In genomic region chr3:197021231-197021630, GRCh38 we compare ENCODE assay signal across 19 cellular contexts. TPM values are rescaled to one million over a fixed set of nuclear protein-coding genes. Genes with fewer than 3 reads are reported as not detected.
DNase-seq lines count a peak whose midpoint lies in the region; ATAC-seq, FAIRE-seq and TF ChIP-seq lines count a peak whose summit lies in the region.
"Had no signal": no experiment of that assay in that cellular context is flagged by ENCODE, and none has a peak within 500 bp of the region (broad histone marks: within the 10 kb centered on the region; RNA-seq: fewer than 3 reads in every experiment).

No MANE protein-coding gene starts in this region.

- no peaks in the 10 kb centered on the region for H3K27me3 ChIP-seq in HepG2 (ENCODE audit: control insufficient read depth in 1 of 2, insufficient read depth in 2 of 2, low read length in 2 of 2)
- H3K27me3 ChIP-seq in right lobe of liver = no peaks in the 10 kb centered on the region
- H3K27me3 ChIP-seq in RWPE2 (ENCODE audit: insufficient read depth, poor library complexity, severe bottlenecking) = no peaks in the 10 kb centered on the region
- H3K27me3 ChIP-seq: upper lobe of right lung had no signal

- H3K79me2 ChIP-seq in HepG2 (ENCODE audit: insufficient read depth, low read length) = no peaks in the 10 kb centered on the region

- DNase-seq in HepG2 (ENCODE audit: low spot score) (no peak), right lobe of liver (no peak), RWPE2 (ENCODE audit: low spot score) (peak; percentile 54), islet precursor cell (peak; percentile 46), C1 segment of cervical spinal cord (lab: John Stamatoyannopoulos, UW) (no peak), NOMO-1 treated with dmso at 0.1 percent for 144 hours (lab: John Stamatoyannopoulos, UW; ENCODE audit: unreplicated experiment) (no peak), hippocampal formation (lab: John Stamatoyannopoulos, UW) (no peak)
- DNase-seq in activated CD4-positive, alpha-beta T cell treated with anti-CD3 and anti-CD28 coated beads, Interleukin-2, amount 50 U/mL, for 48 hours = no peak
- DNase-seq: activated CD4-positive, alpha-beta T cell treated with anti-CD3 and anti-CD28 coated beads for 4 hours; activated naive CD8-positive, alpha-beta T cell treated with anti-CD3 and anti-CD28 coated beads, Interleukin-2, amount 10 ng/mL, durations not matched to agents 7 days and 5 days; esophagus squamous epithelium; kidney glomerular epithelial cell; mesenchymal stem cell; NCI-H1105; NCI-H2029; NCI-H226; T-helper 1 cell; upper lobe of right lung had no signal

- peaks cover 30% of the 10 kb centered on the region for H3K4me1 ChIP-seq in HepG2 (ENCODE audit: insufficient read depth, low read length)
- H3K4me1 ChIP-seq in right lobe of liver = no peaks in the 10 kb centered on the region
- no peaks in the 10 kb centered on the region for H3K4me1 ChIP-seq in RWPE2 (ENCODE audit: insufficient read depth, poor library complexity, severe bottlenecking)
- H3K4me1 ChIP-seq: gastroesophageal sphincter had no signal

- intact Hi-C loops in HepG2 (cut with micrococcal nuclease; ENCODE audit: unreplicated experiment) (no loop called here), right lobe of liver (cut with DNase I) (no loop called here)

- FAIRE-seq in HepG2 (lab: Jason Lieb, UNC) = no peak

- H3K27ac ChIP-seq in HepG2 (ENCODE audit: extremely low read length, insufficient read depth, low read length) (no peak overlapping the region), right lobe of liver (no peak overlapping the region), RWPE2 (ENCODE audit: poor library complexity, severe bottlenecking) (no peak overlapping the region)
- H3K27ac ChIP-seq: esophagus squamous epithelium, gastroesophageal sphincter, upper lobe of right lung had no signal

- no peak for TF ChIP-seq POLR2A in HepG2 (IDR thresholded peaks at IDR 0.05; ENCODE audit: insufficient read depth in 1 of 2, low read depth in 2 of 2, low read length in 2 of 2)
- TF ChIP-seq POLR2A in right lobe of liver (IDR thresholded peaks at IDR 0.05) = no peak

- in situ Hi-C loops in HepG2 (cut with HindIII; ENCODE audit: extremely low pct_ligation_motif_present, low pct_unique_long_range_greater_than_20kb) = no loop called here

- no TSS peak for BruUV-seq in HepG2 (replicated peaks; lab: Mats Ljungman, UMichigan)

- 81% methylated on average over 7 of the region's 10 CpGs for WGBS in HepG2 (ENCODE audit: low lambda C conversion rate)
- 61% methylated on average over 6 of the region's 10 CpGs for WGBS in right lobe of liver (ENCODE audit: insufficient coverage, low coverage, low lambda C conversion rate, missing lambda C conversion rate)

- no peaks in the 10 kb centered on the region for H4K20me1 ChIP-seq in HepG2 (ENCODE audit: insufficient read depth, low read length)

- no peaks in the 10 kb centered on the region; a peak in 1 of 5 replicates for H3K36me3 ChIP-seq in HepG2 (replicated peaks in 1 of 2; ENCODE audit: control insufficient read depth in 1 of 2, insufficient read depth in 2 of 2, low read length in 2 of 2)
- no peaks in the 10 kb centered on the region for H3K36me3 ChIP-seq in right lobe of liver
- no peaks in the 10 kb centered on the region for H3K36me3 ChIP-seq in RWPE2 (ENCODE audit: low read depth)
- H3K36me3 ChIP-seq: esophagus squamous epithelium, gastroesophageal sphincter, upper lobe of right lung had no signal

- POLR2A ChIA-PET in HepG2 (lab: Yijun Ruan, JAX) = no interaction called here

- TF ChIP-seq CTCF in HepG2 (CRISPR knock-in tag; IDR thresholded peaks at IDR 0.05) = no peak
- no peak for TF ChIP-seq CTCF in right lobe of liver (IDR thresholded peaks at IDR 0.05)
- no peak for TF ChIP-seq CTCF in RWPE2 (IDR thresholded peaks at IDR 0.05; ENCODE audit: poor library complexity, severe bottlenecking)

- CTCF ChIA-PET in HepG2 (lab: Yijun Ruan, JAX; ENCODE audit: low intra/inter-chr PET ratio, low total read pairs) = no interaction called here

- no peak for TF ChIP-seq RAD21 in HepG2 (CRISPR knock-in tag; IDR thresholded peaks at IDR 0.05)

- ATAC-seq in HepG2 = peak; percentile 9; the same call in 1 of the 3 replicates
- ATAC-seq in right lobe of liver = no peak
- no peak for ATAC-seq in RWPE2 (ENCODE audit: low read depth)
- ATAC-seq: gastroesophageal sphincter, upper lobe of right lung had no signal

- no peak overlapping the region for H3K4me2 ChIP-seq in HepG2 (ENCODE audit: low read depth, low read length)

- no peak overlapping the region for H2AFZ ChIP-seq in HepG2 (ENCODE audit: low read length)

- H3K4me3 ChIP-seq in HepG2 (replicated peaks in 1 of 3; ENCODE audit: insufficient read depth in 1 of 3, low read depth in 2 of 3, low read length in 3 of 3) (no peak overlapping the region), right lobe of liver (no peak overlapping the region), RWPE2 (ENCODE audit: severe bottlenecking) (no peak overlapping the region)
- H3K4me3 ChIP-seq: esophagus squamous epithelium, gastroesophageal sphincter, upper lobe of right lung had no signal

- H3K9me3 ChIP-seq in HepG2 (ENCODE audit: low read length) = no peaks in the 10 kb centered on the region
- no peaks in the 10 kb centered on the region for H3K9me3 ChIP-seq in right lobe of liver
- no peaks in the 10 kb centered on the region for H3K9me3 ChIP-seq in RWPE2 (ENCODE audit: severe bottlenecking)
- H3K9me3 ChIP-seq: esophagus squamous epithelium, gastroesophageal sphincter, upper lobe of right lung had no signal

- TF ChIP-seq EP300 in HepG2 (IDR thresholded peaks at IDR 0.05; ENCODE audit: low read depth in 2 of 2, low read length in 2 of 2) (no peak), HepG2 (CRISPR knock-in tag; IDR thresholded peaks at IDR 0.05; ENCODE audit: borderline replicate concordance) (no peak)

- no peak overlapping the region for H3K9ac ChIP-seq in HepG2 (ENCODE audit: insufficient read depth, low read depth, low read length)

TF ChIP-seq in HepG2, 621 proteins besides CTCF, POLR2A, EP300 and RAD21 (continues in another document):
- TF ChIP-seq FOXC1 (CRISPR knock-in tag; IDR thresholded peaks at IDR 0.05; ENCODE audit: borderline replicate concordance) (no peak), POLR2G (IDR thresholded peaks at IDR 0.05; ENCODE audit: low read depth, low read length) (no peak), AGO2 (optimal IDR thresholded peaks at IDR 0.05; ENCODE audit: low read depth, low read length) (peak; percentile 78)

RNA-seq across cellular contexts. Expression of gene MELTF, which starts 8.4 kb away (rescaled TPM):
- total RNA-seq in HepG2 (2016; rRNA removed; fragmentation: Illumina TruSeq; extraction: Trizol) (0.97 and 3.2 TPM in 2 replicates), right lobe of liver (1 to 10 TPM in 4 of 6 experiments, under 1 TPM in 2; 0.42 to 5.3 (median 2.0) TPM)
- 1.2 and 1.3 TPM in 2 replicates for total RNA-seq in HepG2 (2016; cell fraction: cytosol; rRNA removed; fragmentation: Illumina TruSeq; extraction: Trizol; ENCODE audit: low read depth)
- 1.4 and 3.7 TPM in 2 replicates for total RNA-seq in HepG2 (2016; cell fraction: insoluble cytoplasmic fraction; rRNA removed; fragmentation: Illumina TruSeq; extraction: Trizol)
- 0.99 and 1.4 TPM in 2 replicates for total RNA-seq in HepG2 (2016; cell fraction: membrane; rRNA removed; fragmentation: Illumina TruSeq; extraction: Trizol)
- total RNA-seq in HepG2 (2016; cell fraction: nucleus; rRNA removed; fragmentation: Illumina TruSeq; extraction: Trizol) = 3.9 and 5.1 TPM in 2 replicates
- polyA plus RNA-seq in HepG2 (2011; rRNA removed) = 7.5 and 11.9 TPM in 2 replicates
- polyA plus RNA-seq in HepG2 (2011; cell fraction: cytosol; rRNA removed) = 7.7 TPM in 2 replicates
- polyA plus RNA-seq in HepG2 (2011; cell fraction: nucleus; rRNA removed) = 46.8 and 48.0 TPM in 2 replicates
- polyA plus RNA-seq in HepG2 (2012) = 14.6 and 19.2 TPM in 2 replicates
- polyA plus RNA-seq in HepG2 (2016; cell fraction: cytosol; fragmentation: Illumina TruSeq; extraction: Trizol; ENCODE audit: low read depth) = 0.49 and 0.59 TPM in 2 replicates
- polyA plus RNA-seq in HepG2 (2016; cell fraction: insoluble cytoplasmic fraction; fragmentation: Illumina TruSeq; extraction: Trizol; ENCODE audit: low read depth) = 1.5 and 2.3 TPM in 2 replicates
- 0.74 and 1.1 TPM in 2 replicates for polyA plus RNA-seq in HepG2 (2016; cell fraction: membrane; fragmentation: Illumina TruSeq; extraction: Trizol; ENCODE audit: low read depth)
- polyA plus RNA-seq in HepG2 (2016; cell fraction: nucleus; fragmentation: Illumina TruSeq; extraction: Trizol; ENCODE audit: insufficient read depth, low read depth) = 6.7 and 9.2 TPM in 2 replicates
- polyA minus RNA-seq in HepG2 (2011; rRNA and poly(A)+ RNA removed; ENCODE audit: low replicate concordance) = 4.9 and 17.9 TPM in 2 replicates
- polyA minus RNA-seq in HepG2 (2011; cell fraction: cytosol; rRNA and poly(A)+ RNA removed) = 7.8 and 11.0 TPM in 2 replicates
- polyA minus RNA-seq in HepG2 (2011; cell fraction: nucleus; rRNA and poly(A)+ RNA removed) = 14.8 and 17.5 TPM in 2 replicates

RNA-seq across cellular contexts. Expression of gene PIGZ, which starts 52.6 kb away (rescaled TPM):
- total RNA-seq in HepG2 (2016; rRNA removed; fragmentation: Illumina TruSeq; extraction: Trizol) = 2.2 and 4.7 TPM in 2 replicates
- total RNA-seq in HepG2 (2016; cell fraction: cytosol; rRNA removed; fragmentation: Illumina TruSeq; extraction: Trizol; ENCODE audit: low read depth) = 4.8 and 7.9 TPM in 2 replicates
- total RNA-seq in HepG2 (2016; cell fraction: insoluble cytoplasmic fraction; rRNA removed; fragmentation: Illumina TruSeq; extraction: Trizol) = 1.9 and 4.8 TPM in 2 replicates
- total RNA-seq in HepG2 (2016; cell fraction: membrane; rRNA removed; fragmentation: Illumina TruSeq; extraction: Trizol) = 3.9 and 5.7 TPM in 2 replicates
- total RNA-seq in HepG2 (2016; cell fraction: nucleus; rRNA removed; fragmentation: Illumina TruSeq; extraction: Trizol) = 3.7 and 5.7 TPM in 2 replicates
- polyA plus RNA-seq in HepG2 (2011; rRNA removed) = 60.5 and 75.7 TPM in 2 replicates
- 43.3 TPM in 2 replicates for polyA plus RNA-seq in HepG2 (2011; cell fraction: cytosol; rRNA removed)
- 156 and 196 TPM in 2 replicates for polyA plus RNA-seq in HepG2 (2011; cell fraction: nucleus; rRNA removed)
- 56.2 and 56.6 TPM in 2 replicates for polyA plus RNA-seq in HepG2 (2012)
- 6.6 and 6.7 TPM in 2 replicates for polyA plus RNA-seq in HepG2 (2016; cell fraction: cytosol; fragmentation: Illumina TruSeq; extraction: Trizol; ENCODE audit: low read depth)
- 3.7 and 4.6 TPM in 2 replicates for polyA plus RNA-seq in HepG2 (2016; cell fraction: insoluble cytoplasmic fraction; fragmentation: Illumina TruSeq; extraction: Trizol; ENCODE audit: low read depth)
- polyA plus RNA-seq in HepG2 (2016; cell fraction: membrane; fragmentation: Illumina TruSeq; extraction: Trizol; ENCODE audit: low read depth) = 5.4 and 6.6 TPM in 2 replicates
- polyA plus RNA-seq in HepG2 (2016; cell fraction: nucleus; fragmentation: Illumina TruSeq; extraction: Trizol; ENCODE audit: insufficient read depth, low read depth) = 16.4 and 17.2 TPM in 2 replicates
- 0.58 and 57.9 TPM in 2 replicates for polyA minus RNA-seq in HepG2 (2011; rRNA and poly(A)+ RNA removed; ENCODE audit: low replicate concordance)
- 15.7 and 18.4 TPM in 2 replicates for polyA minus RNA-seq in HepG2 (2011; cell fraction: cytosol; rRNA and poly(A)+ RNA removed)
- 38.0 and 53.5 TPM in 2 replicates for polyA minus RNA-seq in HepG2 (2011; cell fraction: nucleus; rRNA and poly(A)+ RNA removed)
- 1 to 10 TPM; 1.2 to 2.8 (median 2.4) TPM for total RNA-seq in right lobe of liver

Comparison
In these comparisons a context has a peak if more than half of its experiments do, and no peak if none do; other contexts are left out.
1. DNase-seq: peak in RWPE2 (single experiment) and islet precursor cell (single experiment); none in HepG2 (single experiment), right lobe of liver (0 of 3), C1 segment of cervical spinal cord (0 of 14), NOMO-1 treated with dmso at 0.1 percent for 144 hours (single experiment), activated CD4-positive, alpha-beta T cell treated with anti-CD3 and anti-CD28 coated beads, Interleukin-2, amount 50 U/mL, for 48 hours (0 of 2) and hippocampal formation (0 of 2).